In the genomic region with DNA sequence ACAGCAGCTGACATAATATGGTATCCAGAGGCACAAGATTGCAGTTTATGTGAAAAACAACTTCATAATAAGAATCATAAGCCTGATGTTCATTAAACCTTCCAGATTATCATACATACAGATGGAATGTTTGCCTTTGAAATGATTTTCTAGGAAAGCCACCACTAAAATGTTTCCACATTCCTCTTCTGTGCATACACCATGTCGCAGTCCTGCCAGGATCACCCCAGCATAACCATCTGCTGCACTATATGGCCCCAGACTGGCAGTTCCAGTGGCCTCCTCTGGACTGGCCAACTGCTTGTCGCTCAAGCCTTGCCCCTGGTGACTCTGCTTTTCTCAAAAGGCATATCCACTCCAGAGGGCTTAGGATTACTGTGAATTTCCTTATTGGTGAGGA, we compare ENCODE assay signal across 23 cellular contexts.
A peak's percentile ranks its signal among the peaks of the same experiment; 100 is the strongest.
DNase-seq lines count a peak whose midpoint lies in the region; FAIRE-seq and TF ChIP-seq lines count a peak whose summit lies in the region.
"Had no signal": no experiment of that assay in that cellular context is flagged by ENCODE, and none has a peak within 500 bp of the region (broad histone marks: within the 10 kb centered on the region; RNA-seq: fewer than 3 reads in every experiment).

No MANE protein-coding gene starts in this region.

- H3K36me3 ChIP-seq in mesenchymal stem cell (ENCODE audit: control insufficient read depth in 1 of 2, insufficient read depth in 2 of 2, low read depth in 1 of 2, low read length in 2 of 2), result no peaks in the 10 kb centered on the region
- H3K36me3 ChIP-seq in A673 (ENCODE audit: insufficient read depth, low read length, poor library complexity, severe bottlenecking), result no peaks in the 10 kb centered on the region

- WGBS in mesenchymal stem cell, result 83% methylated on average over 2 of the region's 2 CpGs

- no peak overlapping the region for H2BK120ac ChIP-seq in mesenchymal stem cell (ENCODE audit: low read depth, low read length)

- H4K91ac ChIP-seq in mesenchymal stem cell (ENCODE audit: low read length), result no peak overlapping the region

- no peak overlapping the region for H3K27ac ChIP-seq in mesenchymal stem cell (ENCODE audit: low read length, poor library complexity, severe bottlenecking)
- no peak overlapping the region for H3K27ac ChIP-seq in A673 (ENCODE audit: low read depth, low read length, poor library complexity, severe bottlenecking)
- H3K27ac ChIP-seq: BLaER1 treated with 17β-estradiol and CSF1 and Interleukin-3, amounts not matched to agents 10 nM and 100 nM; KMS-11; SK-N-MC had no signal

- no peaks in the 10 kb centered on the region for H3K79me1 ChIP-seq in mesenchymal stem cell (replicated peaks; ENCODE audit: low read length, poor library complexity, severe bottlenecking)

- no peak overlapping the region for H3K23ac ChIP-seq in mesenchymal stem cell (ENCODE audit: low read length in 2 of 2)

- POLR2A ChIA-PET in A673 (lab: Charles Lee; ENCODE audit: low non-redundant PET), result no interaction called here

- BruUV-seq in A673 (replicated peaks; lab: Mats Ljungman, UMichigan), result no TSS peak

- H3K4me3 ChIP-seq in mesenchymal stem cell (ENCODE audit: insufficient read depth in 1 of 2, low read depth in 1 of 2, low read length in 2 of 2), result no peak overlapping the region
- H3K4me3 ChIP-seq in A673 (ENCODE audit: low read depth, low read length, poor library complexity, severe bottlenecking), result no peak overlapping the region
- H3K4me3 ChIP-seq: BLaER1 treated with 17β-estradiol and CSF1 and Interleukin-3, amounts not matched to agents 10 nM and 100 nM; GM12878; SK-N-MC had no signal

- H3K4ac ChIP-seq in mesenchymal stem cell (ENCODE audit: low read depth in 1 of 2, low read length in 2 of 2), result no peak overlapping the region

- H3K4me2 ChIP-seq in mesenchymal stem cell (ENCODE audit: low read length, poor library complexity, severe bottlenecking), result no peak overlapping the region
- H3K4me2 ChIP-seq: BLaER1 treated with 17β-estradiol and CSF1 and Interleukin-3, amounts not matched to agents 10 nM and 100 nM; KMS-11 had no signal

- H3K4me1 ChIP-seq in mesenchymal stem cell (ENCODE audit: control insufficient read depth, insufficient read depth, low read depth, low read length) (no peaks in the 10 kb centered on the region), A673 (ENCODE audit: insufficient read depth, low read length, poor library complexity, severe bottlenecking) (no peaks in the 10 kb centered on the region)
- H3K4me1 ChIP-seq: BLaER1 treated with 17β-estradiol and CSF1 and Interleukin-3, amounts not matched to agents 10 nM and 100 nM had no signal

- no peak overlapping the region for H2BK15ac ChIP-seq in mesenchymal stem cell (ENCODE audit: low read depth, poor library complexity, severe bottlenecking)

- DNase-seq in EH (ENCODE audit: low read depth) (peak; percentile 41), NCI-H524 treated with DMSO at 0.1 percent for 48 hours (lab: John Stamatoyannopoulos, UW) (peak; percentile 22), mesenchymal stem cell (no peak), A673 (ENCODE audit: low spot score) (no peak), urothelium cell line (ENCODE audit: low spot score) (no peak), NCI-H1092 treated with DMSO at 0.1 percent for 48 hours (lab: John Stamatoyannopoulos, UW) (no peak)
- no peak for DNase-seq in stimulated activated CD4-positive, alpha-beta T cell treated with anti-CD3 and anti-CD28 coated beads, Interleukin-12 subunit alpha, Interleukin-12 subunit beta, amount 100 ng/mL, for 4 hours
- DNase-seq: AML-193; CD4-positive, alpha-beta T cell; MM.1S; NCI-H1048; NCI-H1417 treated with DMSO at 0.1 percent for 48 hours; NCI-H2081; NCI-H2227 treated with DMSO at 0.1 percent for 48 hours; NCI-H510A; NCI-H748 treated with DMSO at 0.1 percent for 48 hours; SIG-M5 had no signal

- intact Hi-C loops in A673 (cut with micrococcal nuclease; ENCODE audit: unreplicated experiment), result no loop called here

- H3K27me3 ChIP-seq in mesenchymal stem cell (ENCODE audit: control insufficient read depth in 1 of 2, insufficient read depth in 1 of 2, low read length in 2 of 2) (no peaks in the 10 kb centered on the region), A673 (replicated peaks; ENCODE audit: insufficient read depth, low read depth, low read length, poor library complexity) (no peaks in the 10 kb centered on the region)
- H3K27me3 ChIP-seq: BLaER1 treated with 17β-estradiol and CSF1 and Interleukin-3, amounts not matched to agents 10 nM and 100 nM had no signal

- H2AFZ ChIP-seq in mesenchymal stem cell (ENCODE audit: low read depth, low read length), result peak overlapping the region; percentile 39

- TF ChIP-seq CTCF in A673 (conservative IDR thresholded peaks at IDR 0.05; ENCODE audit: low read depth, low read length), result no peak

- no peak overlapping the region for H3K9ac ChIP-seq in mesenchymal stem cell (ENCODE audit: low read length)
- H3K9ac ChIP-seq: BLaER1 treated with 17β-estradiol and CSF1 and Interleukin-3, amounts not matched to agents 10 nM and 100 nM; KMS-11 had no signal

- no peak overlapping the region for H2AK5ac ChIP-seq in mesenchymal stem cell (ENCODE audit: low read length, severe bottlenecking)

- CTCF ChIA-PET in A673 (lab: Charles Lee), result no interaction called here

- H2BK12ac ChIP-seq in mesenchymal stem cell (ENCODE audit: low read length in 2 of 2), result peak overlapping the region in 1 of 2 experiments; percentile 37

- no peak overlapping the region for H3K14ac ChIP-seq in mesenchymal stem cell (ENCODE audit: low read length in 2 of 2)

- H3K18ac ChIP-seq in mesenchymal stem cell (ENCODE audit: low read depth in 1 of 2, low read length in 2 of 2), result no peak overlapping the region

- no peak overlapping the region for H2BK5ac ChIP-seq in mesenchymal stem cell (ENCODE audit: low read depth, low read length, poor library complexity, severe bottlenecking)

- H3K9me3 ChIP-seq in mesenchymal stem cell (ENCODE audit: control insufficient read depth, low read length) (no peaks in the 10 kb centered on the region), A673 (ENCODE audit: low read depth, low read length, poor library complexity, severe bottlenecking) (no peaks in the 10 kb centered on the region)

- H4K8ac ChIP-seq in mesenchymal stem cell (ENCODE audit: low read length), result no peak overlapping the region

- no peak for FAIRE-seq in urothelium cell line (lab: Jason Lieb, UNC)
- FAIRE-seq: D721Med, GM12878, RCC 7860 had no signal

Comparison
In these comparisons a context has a peak if more than half of its experiments do, and no peak if none do; other contexts are left out.
1. DNase-seq: peak in EH (single experiment) and NCI-H524 treated with DMSO at 0.1 percent for 48 hours (single experiment); none in mesenchymal stem cell (single experiment), A673 (single experiment), urothelium cell line (single experiment), NCI-H1092 treated with DMSO at 0.1 percent for 48 hours (single experiment) and stimulated activated CD4-positive, alpha-beta T cell treated with anti-CD3 and anti-CD28 coated beads, Interleukin-12 subunit alpha, Interleukin-12 subunit beta, amount 100 ng/mL, for 4 hours (single experiment).